1 cellular context compared by ENCODE assay signal in the genomic region with DNA sequence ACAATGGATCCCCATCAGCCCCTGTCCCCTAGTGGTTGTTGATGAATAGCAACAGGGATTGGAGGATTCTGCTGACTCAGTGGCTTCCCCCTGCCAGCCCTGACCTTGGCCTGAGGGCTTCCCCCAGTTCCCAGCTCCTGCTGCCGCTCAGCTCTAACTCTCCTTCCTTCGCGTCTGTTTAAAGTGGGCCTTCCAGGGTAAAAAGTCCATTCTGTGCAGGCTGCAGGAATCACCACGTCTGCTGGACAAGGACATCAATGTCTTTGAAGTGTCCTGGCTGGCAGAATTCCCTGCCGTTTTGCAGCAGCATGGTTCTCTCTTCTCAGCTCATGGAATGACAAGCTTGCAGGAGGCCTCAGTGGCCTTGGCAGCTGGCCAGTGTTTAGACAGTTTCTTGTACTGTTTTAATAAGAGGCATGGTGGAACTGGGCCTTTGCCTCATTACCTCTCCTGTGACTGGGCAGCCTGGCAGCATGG.
TF ChIP-seq lines count a peak whose summit lies in the region.

No MANE protein-coding gene starts in this region.

TF ChIP-seq in HepG2, 621 proteins besides CTCF, POLR2A, EP300 and RAD21 (continued from another document and continues in another):
- TF ChIP-seq, protein P1, sequence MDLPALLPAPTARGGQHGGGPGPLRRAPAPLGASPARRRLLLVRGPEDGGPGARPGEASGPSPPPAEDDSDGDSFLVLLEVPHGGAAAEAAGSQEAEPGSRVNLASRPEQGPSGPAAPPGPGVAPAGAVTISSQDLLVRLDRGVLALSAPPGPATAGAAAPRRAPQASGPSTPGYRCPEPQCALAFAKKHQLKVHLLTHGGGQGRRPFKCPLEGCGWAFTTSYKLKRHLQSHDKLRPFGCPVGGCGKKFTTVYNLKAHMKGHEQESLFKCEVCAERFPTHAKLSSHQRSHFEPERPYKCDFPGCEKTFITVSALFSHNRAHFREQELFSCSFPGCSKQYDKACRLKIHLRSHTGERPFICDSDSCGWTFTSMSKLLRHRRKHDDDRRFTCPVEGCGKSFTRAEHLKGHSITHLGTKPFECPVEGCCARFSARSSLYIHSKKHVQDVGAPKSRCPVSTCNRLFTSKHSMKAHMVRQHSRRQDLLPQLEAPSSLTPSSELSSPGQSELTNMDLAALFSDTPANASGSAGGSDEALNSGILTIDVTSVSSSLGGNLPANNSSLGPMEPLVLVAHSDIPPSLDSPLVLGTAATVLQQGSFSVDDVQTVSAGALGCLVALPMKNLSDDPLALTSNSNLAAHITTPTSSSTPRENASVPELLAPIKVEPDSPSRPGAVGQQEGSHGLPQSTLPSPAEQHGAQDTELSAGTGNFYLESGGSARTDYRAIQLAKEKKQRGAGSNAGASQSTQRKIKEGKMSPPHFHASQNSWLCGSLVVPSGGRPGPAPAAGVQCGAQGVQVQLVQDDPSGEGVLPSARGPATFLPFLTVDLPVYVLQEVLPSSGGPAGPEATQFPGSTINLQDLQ (CRISPR knock-in tag; IDR thresholded peaks at IDR 0.05), result peak; percentile 75; the same call in 1 of the 2 replicates
- peak; percentile 58; the same call in 1 of the 2 replicates for TF ChIP-seq THAP11 (CRISPR knock-in tag; IDR thresholded peaks at IDR 0.05)
- no peak for TF ChIP-seq KMT2A (CRISPR knock-in tag; IDR thresholded peaks at IDR 0.05)
- no peak for TF ChIP-seq BRCA1 (CRISPR knock-in tag; IDR thresholded peaks at IDR 0.05)
- TF ChIP-seq FOSL2 (CRISPR knock-in tag; IDR thresholded peaks at IDR 0.05), result peak; percentile 82
- TF ChIP-seq, protein P2, sequence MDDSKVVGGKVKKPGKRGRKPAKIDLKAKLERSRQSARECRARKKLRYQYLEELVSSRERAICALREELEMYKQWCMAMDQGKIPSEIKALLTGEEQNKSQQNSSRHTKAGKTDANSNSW (CRISPR knock-in tag; IDR thresholded peaks at IDR 0.05; ENCODE audit: borderline replicate concordance), result no peak
- TF ChIP-seq ZZZ3 (CRISPR knock-in tag; IDR thresholded peaks at IDR 0.05; ENCODE audit: borderline replicate concordance), result no peak
- TF ChIP-seq, protein P3, sequence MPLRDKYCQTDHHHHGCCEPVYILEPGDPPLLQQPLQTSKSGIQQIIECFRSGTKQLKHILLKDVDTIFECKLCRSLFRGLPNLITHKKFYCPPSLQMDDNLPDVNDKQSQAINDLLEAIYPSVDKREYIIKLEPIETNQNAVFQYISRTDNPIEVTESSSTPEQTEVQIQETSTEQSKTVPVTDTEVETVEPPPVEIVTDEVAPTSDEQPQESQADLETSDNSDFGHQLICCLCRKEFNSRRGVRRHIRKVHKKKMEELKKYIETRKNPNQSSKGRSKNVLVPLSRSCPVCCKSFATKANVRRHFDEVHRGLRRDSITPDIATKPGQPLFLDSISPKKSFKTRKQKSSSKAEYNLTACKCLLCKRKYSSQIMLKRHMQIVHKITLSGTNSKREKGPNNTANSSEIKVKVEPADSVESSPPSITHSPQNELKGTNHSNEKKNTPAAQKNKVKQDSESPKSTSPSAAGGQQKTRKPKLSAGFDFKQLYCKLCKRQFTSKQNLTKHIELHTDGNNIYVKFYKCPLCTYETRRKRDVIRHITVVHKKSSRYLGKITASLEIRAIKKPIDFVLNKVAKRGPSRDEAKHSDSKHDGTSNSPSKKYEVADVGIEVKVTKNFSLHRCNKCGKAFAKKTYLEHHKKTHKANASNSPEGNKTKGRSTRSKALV (CRISPR knock-in tag; IDR thresholded peaks at IDR 0.05), result peak; percentile 33; the same call in 1 of the 2 replicates
- no peak for TF ChIP-seq ATF7-NPFF (CRISPR knock-in tag; IDR thresholded peaks at IDR 0.05; ENCODE audit: low read depth)
- TF ChIP-seq KLF16 (CRISPR knock-in tag; IDR thresholded peaks at IDR 0.05), result peak in 1 of 2 experiments; percentile 61; a peak in 1 of 4 replicates
- TF ChIP-seq ZNF20 (CRISPR knock-in tag; IDR thresholded peaks at IDR 0.05), result no peak
- no peak for TF ChIP-seq ZFP62 (CRISPR knock-in tag; IDR thresholded peaks at IDR 0.05)
- TF ChIP-seq, protein P4, sequence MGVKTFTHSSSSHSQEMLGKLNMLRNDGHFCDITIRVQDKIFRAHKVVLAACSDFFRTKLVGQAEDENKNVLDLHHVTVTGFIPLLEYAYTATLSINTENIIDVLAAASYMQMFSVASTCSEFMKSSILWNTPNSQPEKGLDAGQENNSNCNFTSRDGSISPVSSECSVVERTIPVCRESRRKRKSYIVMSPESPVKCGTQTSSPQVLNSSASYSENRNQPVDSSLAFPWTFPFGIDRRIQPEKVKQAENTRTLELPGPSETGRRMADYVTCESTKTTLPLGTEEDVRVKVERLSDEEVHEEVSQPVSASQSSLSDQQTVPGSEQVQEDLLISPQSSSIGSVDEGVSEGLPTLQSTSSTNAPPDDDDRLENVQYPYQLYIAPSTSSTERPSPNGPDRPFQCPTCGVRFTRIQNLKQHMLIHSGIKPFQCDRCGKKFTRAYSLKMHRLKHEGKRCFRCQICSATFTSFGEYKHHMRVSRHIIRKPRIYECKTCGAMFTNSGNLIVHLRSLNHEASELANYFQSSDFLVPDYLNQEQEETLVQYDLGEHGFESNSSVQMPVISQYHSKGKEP (CRISPR knock-in tag; IDR thresholded peaks at IDR 0.05), result no peak
- TF ChIP-seq ZNF124 (CRISPR knock-in tag; IDR thresholded peaks at IDR 0.05), result no peak
- TF ChIP-seq JDP2 (CRISPR knock-in tag; IDR thresholded peaks at IDR 0.05; ENCODE audit: borderline replicate concordance), result no peak; the same call in 1 of the 2 replicates
- TF ChIP-seq ZNF629 (CRISPR knock-in tag; conservative IDR thresholded peaks at IDR 0.05), result no peak; the same call in 1 of the 2 replicates
- no peak for TF ChIP-seq NFRKB (IDR thresholded peaks at IDR 0.05)
- 0 out of 2 replicates have a peak, but pooled peaks have one; percentile 55 for TF ChIP-seq ZKSCAN8 (CRISPR knock-in tag; IDR thresholded peaks at IDR 0.05; ENCODE audit: borderline replicate concordance)
- no peak for TF ChIP-seq STAT5B (CRISPR knock-in tag; IDR thresholded peaks at IDR 0.05)
- no peak for TF ChIP-seq HCFC1 (IDR thresholded peaks at IDR 0.05; ENCODE audit: low read depth, low read length)
- TF ChIP-seq, protein P5, sequence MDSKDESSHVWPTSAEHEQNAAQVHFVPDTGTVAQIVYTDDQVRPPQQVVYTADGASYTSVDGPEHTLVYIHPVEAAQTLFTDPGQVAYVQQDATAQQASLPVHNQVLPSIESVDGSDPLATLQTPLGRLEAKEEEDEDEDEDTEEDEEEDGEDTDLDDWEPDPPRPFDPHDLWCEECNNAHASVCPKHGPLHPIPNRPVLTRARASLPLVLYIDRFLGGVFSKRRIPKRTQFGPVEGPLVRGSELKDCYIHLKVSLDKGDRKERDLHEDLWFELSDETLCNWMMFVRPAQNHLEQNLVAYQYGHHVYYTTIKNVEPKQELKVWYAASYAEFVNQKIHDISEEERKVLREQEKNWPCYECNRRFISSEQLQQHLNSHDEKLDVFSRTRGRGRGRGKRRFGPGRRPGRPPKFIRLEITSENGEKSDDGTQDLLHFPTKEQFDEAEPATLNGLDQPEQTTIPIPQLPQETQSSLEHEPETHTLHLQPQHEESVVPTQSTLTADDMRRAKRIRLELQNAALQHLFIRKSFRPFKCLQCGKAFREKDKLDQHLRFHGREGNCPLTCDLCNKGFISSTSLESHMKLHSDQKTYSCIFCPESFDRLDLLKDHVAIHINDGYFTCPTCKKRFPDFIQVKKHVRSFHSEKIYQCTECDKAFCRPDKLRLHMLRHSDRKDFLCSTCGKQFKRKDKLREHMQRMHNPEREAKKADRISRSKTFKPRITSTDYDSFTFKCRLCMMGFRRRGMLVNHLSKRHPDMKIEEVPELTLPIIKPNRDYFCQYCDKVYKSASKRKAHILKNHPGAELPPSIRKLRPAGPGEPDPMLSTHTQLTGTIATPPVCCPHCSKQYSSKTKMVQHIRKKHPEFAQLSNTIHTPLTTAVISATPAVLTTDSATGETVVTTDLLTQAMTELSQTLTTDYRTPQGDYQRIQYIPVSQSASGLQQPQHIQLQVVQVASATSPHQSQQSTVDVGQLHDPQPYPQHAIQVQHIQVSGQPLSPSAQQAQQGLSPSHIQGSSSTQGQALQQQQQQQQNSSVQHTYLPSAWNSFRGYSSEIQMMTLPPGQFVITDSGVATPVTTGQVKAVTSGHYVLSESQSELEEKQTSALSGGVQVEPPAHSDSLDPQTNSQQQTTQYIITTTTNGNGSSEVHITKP (CRISPR knock-in tag; IDR thresholded peaks at IDR 0.05; ENCODE audit: low read depth), result no peak
- no peak for TF ChIP-seq GATA4 (IDR thresholded peaks at IDR 0.05; ENCODE audit: borderline replicate concordance, low read depth)
- TF ChIP-seq SYNCRIP (IDR thresholded peaks at IDR 0.05; ENCODE audit: insufficient read depth, low read depth, low read length), result no peak
- TF ChIP-seq ZNF460 (CRISPR knock-in tag; IDR thresholded peaks at IDR 0.05; ENCODE audit: borderline replicate concordance), result no peak
- TF ChIP-seq ZNF605 (CRISPR knock-in tag; IDR thresholded peaks at IDR 0.05), result 0 out of 2 replicates have a peak, but pooled peaks have one; percentile 48
- no peak for TF ChIP-seq ZNF619 (CRISPR knock-in tag; IDR thresholded peaks at IDR 0.05)
- TF ChIP-seq XBP1 (CRISPR knock-in tag; IDR thresholded peaks at IDR 0.05), result no peak
- peak; percentile 68; the same call in 1 of the 2 replicates for TF ChIP-seq ZSCAN25 (CRISPR knock-in tag; IDR thresholded peaks at IDR 0.05)
- no peak; the same call in 1 of the 2 replicates for TF ChIP-seq ZNF3 (CRISPR knock-in tag; IDR thresholded peaks at IDR 0.05)
- no peak for TF ChIP-seq ARNT2 (CRISPR knock-in tag; IDR thresholded peaks at IDR 0.05; ENCODE audit: low read depth)
- peak; percentile 94 for TF ChIP-seq RARA (CRISPR knock-in tag; IDR thresholded peaks at IDR 0.05)
- no peak for TF ChIP-seq NFATC3 (CRISPR knock-in tag; IDR thresholded peaks at IDR 0.05)
- no peak for TF ChIP-seq ZNF589 (CRISPR knock-in tag; conservative IDR thresholded peaks at IDR 0.05)
- no peak for TF ChIP-seq ZNF430 (CRISPR knock-in tag; IDR thresholded peaks at IDR 0.05)
- TF ChIP-seq PRMT3 (CRISPR knock-in tag; IDR thresholded peaks at IDR 0.05; ENCODE audit: borderline replicate concordance, low read depth), result no peak
- TF ChIP-seq CC2D1A (CRISPR knock-in tag; IDR thresholded peaks at IDR 0.05), result no peak
- TF ChIP-seq, protein P6, sequence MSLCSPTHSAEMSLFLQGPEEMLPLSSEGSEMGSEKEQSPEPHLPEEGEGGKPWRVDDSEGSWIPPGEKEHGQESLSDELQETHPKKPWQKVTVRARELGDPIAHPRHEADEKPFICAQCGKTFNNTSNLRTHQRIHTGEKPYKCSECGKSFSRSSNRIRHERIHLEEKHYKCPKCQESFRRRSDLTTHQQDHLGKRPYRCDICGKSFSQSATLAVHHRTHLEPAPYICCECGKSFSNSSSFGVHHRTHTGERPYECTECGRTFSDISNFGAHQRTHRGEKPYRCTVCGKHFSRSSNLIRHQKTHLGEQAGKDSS (CRISPR knock-in tag; IDR thresholded peaks at IDR 0.05; ENCODE audit: borderline replicate concordance, low read depth), result no peak
- no peak for TF ChIP-seq KMT2B (CRISPR knock-in tag; IDR thresholded peaks at IDR 0.05)
- TF ChIP-seq ZNF775 (CRISPR knock-in tag; IDR thresholded peaks at IDR 0.05; ENCODE audit: borderline replicate concordance), result no peak
- no peak for TF ChIP-seq ZNF672 (CRISPR knock-in tag; IDR thresholded peaks at IDR 0.05)
- no peak for TF ChIP-seq MTA3 (CRISPR knock-in tag; IDR thresholded peaks at IDR 0.05)
- TF ChIP-seq LCORL (IDR thresholded peaks at IDR 0.05), result no peak
- TF ChIP-seq LCORL (CRISPR knock-in tag; IDR thresholded peaks at IDR 0.05), result no peak
- peak; percentile 43; the same call in 1 of the 2 replicates for TF ChIP-seq ZNF709 (CRISPR knock-in tag; IDR thresholded peaks at IDR 0.05)
- TF ChIP-seq ZKSCAN1 (IDR thresholded peaks at IDR 0.05; ENCODE audit: low read length), result no peak
- peak; percentile 55; the same call in 1 of the 2 replicates for TF ChIP-seq SOX5 (CRISPR knock-in tag; IDR thresholded peaks at IDR 0.05; ENCODE audit: borderline replicate concordance)
- TF ChIP-seq, protein P7, sequence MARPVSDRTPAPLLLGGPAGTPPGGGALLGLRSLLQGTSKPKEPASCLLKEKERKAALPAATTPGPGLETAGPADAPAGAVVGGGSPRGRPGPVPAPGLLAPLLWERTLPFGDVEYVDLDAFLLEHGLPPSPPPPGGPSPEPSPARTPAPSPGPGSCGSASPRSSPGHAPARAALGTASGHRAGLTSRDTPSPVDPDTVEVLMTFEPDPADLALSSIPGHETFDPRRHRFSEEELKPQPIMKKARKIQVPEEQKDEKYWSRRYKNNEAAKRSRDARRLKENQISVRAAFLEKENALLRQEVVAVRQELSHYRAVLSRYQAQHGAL (CRISPR knock-in tag; IDR thresholded peaks at IDR 0.05; ENCODE audit: not compliant biosample characterization), result no peak
- no peak for TF ChIP-seq SP4 (CRISPR knock-in tag; IDR thresholded peaks at IDR 0.05)
- TF ChIP-seq TGIF2 (CRISPR knock-in tag; IDR thresholded peaks at IDR 0.05), result peak; percentile 73; the same call in 1 of the 2 replicates
- TF ChIP-seq ZBTB1 (CRISPR knock-in tag; IDR thresholded peaks at IDR 0.05; ENCODE audit: borderline replicate concordance), result no peak
- peak; percentile 64; the same call in 1 of the 2 replicates for TF ChIP-seq REPIN1 (CRISPR knock-in tag; IDR thresholded peaks at IDR 0.05; ENCODE audit: borderline replicate concordance, low read depth)
- no peak for TF ChIP-seq AGO2 (optimal IDR thresholded peaks at IDR 0.05; ENCODE audit: low read depth, low read length)
- no peak for TF ChIP-seq ZNF703 (CRISPR knock-in tag; IDR thresholded peaks at IDR 0.05; ENCODE audit: borderline replicate concordance)
- TF ChIP-seq, protein P8, sequence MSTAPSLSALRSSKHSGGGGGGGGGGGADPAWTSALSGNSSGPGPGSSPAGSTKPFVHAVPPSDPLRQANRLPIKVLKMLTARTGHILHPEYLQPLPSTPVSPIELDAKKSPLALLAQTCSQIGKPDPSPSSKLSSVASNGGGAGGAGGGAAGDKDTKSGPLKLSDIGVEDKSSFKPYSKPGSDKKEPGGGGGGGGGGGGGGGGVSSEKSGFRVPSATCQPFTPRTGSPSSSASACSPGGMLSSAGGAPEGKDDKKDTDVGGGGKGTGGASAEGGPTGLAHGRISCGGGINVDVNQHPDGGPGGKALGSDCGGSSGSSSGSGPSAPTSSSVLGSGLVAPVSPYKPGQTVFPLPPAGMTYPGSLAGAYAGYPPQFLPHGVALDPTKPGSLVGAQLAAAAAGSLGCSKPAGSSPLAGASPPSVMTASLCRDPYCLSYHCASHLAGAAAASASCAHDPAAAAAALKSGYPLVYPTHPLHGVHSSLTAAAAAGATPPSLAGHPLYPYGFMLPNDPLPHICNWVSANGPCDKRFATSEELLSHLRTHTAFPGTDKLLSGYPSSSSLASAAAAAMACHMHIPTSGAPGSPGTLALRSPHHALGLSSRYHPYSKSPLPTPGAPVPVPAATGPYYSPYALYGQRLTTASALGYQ (CRISPR knock-in tag; IDR thresholded peaks at IDR 0.05), result peak; percentile 53; the same call in 1 of the 2 replicates
- TF ChIP-seq RELA (CRISPR knock-in tag; IDR thresholded peaks at IDR 0.05), result no peak; the same call in 1 of the 2 replicates
- TF ChIP-seq, protein P9, sequence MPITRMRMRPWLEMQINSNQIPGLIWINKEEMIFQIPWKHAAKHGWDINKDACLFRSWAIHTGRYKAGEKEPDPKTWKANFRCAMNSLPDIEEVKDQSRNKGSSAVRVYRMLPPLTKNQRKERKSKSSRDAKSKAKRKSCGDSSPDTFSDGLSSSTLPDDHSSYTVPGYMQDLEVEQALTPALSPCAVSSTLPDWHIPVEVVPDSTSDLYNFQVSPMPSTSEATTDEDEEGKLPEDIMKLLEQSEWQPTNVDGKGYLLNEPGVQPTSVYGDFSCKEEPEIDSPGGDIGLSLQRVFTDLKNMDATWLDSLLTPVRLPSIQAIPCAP (CRISPR knock-in tag; IDR thresholded peaks at IDR 0.05; ENCODE audit: low read depth), result no peak
